ENCODE assay signal across 2 cellular contexts in genomic region chr5:36214434-36214833, GRCh38.
TF ChIP-seq lines count a peak whose summit lies in the region.

No MANE protein-coding gene starts in this region.

TF ChIP-seq in GM12878, 131 proteins besides CTCF, POLR2A, EP300 and RAD21:
- TF ChIP-seq ZNF24 (IDR thresholded peaks at IDR 0.05) (no peak), TCF7 (IDR thresholded peaks at IDR 0.05; ENCODE audit: borderline replicate concordance) (no peak), MYC (IDR thresholded peaks at IDR 0.05; ENCODE audit: insufficient read depth, insufficient read length, insufficient replicate concordance, low read length, severe bottlenecking) (no peak), SUZ12 (IDR thresholded peaks at IDR 0.05; ENCODE audit: unreplicated experiment) (no peak), STAT1 (conservative IDR thresholded peaks at IDR 0.05) (no peak), POU2F2 (IDR thresholded peaks at IDR 0.05; ENCODE audit: borderline replicate concordance, low read depth, low read length) (no peak), NFIC (IDR thresholded peaks at IDR 0.05; ENCODE audit: low read depth, low read length) (no peak), WRNIP1 (IDR thresholded peaks at IDR 0.05; ENCODE audit: borderline replicate concordance, low read depth, low read length) (no peak), ZBTB11 (CRISPR knock-in tag; IDR thresholded peaks at IDR 0.05) (no peak), SUPT20H (IDR thresholded peaks at IDR 0.05; ENCODE audit: borderline replicate concordance, control insufficient read depth, low read depth, low read length) (no peak), MEF2B (IDR thresholded peaks at IDR 0.05; ENCODE audit: partially characterized antibody, poor library complexity, severe bottlenecking) (no peak), SRF (IDR thresholded peaks at IDR 0.05; ENCODE audit: low read depth in 2 of 2, low read length in 2 of 2) (no peak), EZH2 (IDR thresholded peaks at IDR 0.05; ENCODE audit: borderline replicate concordance, control insufficient read depth, low read depth, low read length) (no peak)

TF ChIP-seq in liver, 16 proteins besides CTCF, POLR2A, EP300 and RAD21:
- TF ChIP-seq GABPA (IDR thresholded peaks at IDR 0.05 in 1 of 2, conservative IDR thresholded peaks at IDR 0.05 in 1 of 2): no peak
- TF ChIP-seq YY1 (IDR thresholded peaks at IDR 0.05): no peak
- TF ChIP-seq TAF1 (conservative IDR thresholded peaks at IDR 0.05): no peak
- TF ChIP-seq HNF4G (IDR thresholded peaks at IDR 0.05): no peak
- no peak for TF ChIP-seq EGR1 (IDR thresholded peaks at IDR 0.05; ENCODE audit: low read depth in 2 of 2)
- TF ChIP-seq FOXA2 (IDR thresholded peaks at IDR 0.05): no peak
- no peak for TF ChIP-seq NR2F2 (IDR thresholded peaks at IDR 0.05)
- TF ChIP-seq REST (IDR thresholded peaks at IDR 0.05): no peak
- no peak for TF ChIP-seq FOXA1 (IDR thresholded peaks at IDR 0.05)
- TF ChIP-seq ATF3 (IDR thresholded peaks at IDR 0.05): no peak
- no peak for TF ChIP-seq ZBTB33 (IDR thresholded peaks at IDR 0.05)
- TF ChIP-seq HNF4A (conservative IDR thresholded peaks at IDR 0.05): no peak
- no peak for TF ChIP-seq RXRA (IDR thresholded peaks at IDR 0.05)
